ENCODE assay signal across 10 cellular contexts in the genomic region with DNA sequence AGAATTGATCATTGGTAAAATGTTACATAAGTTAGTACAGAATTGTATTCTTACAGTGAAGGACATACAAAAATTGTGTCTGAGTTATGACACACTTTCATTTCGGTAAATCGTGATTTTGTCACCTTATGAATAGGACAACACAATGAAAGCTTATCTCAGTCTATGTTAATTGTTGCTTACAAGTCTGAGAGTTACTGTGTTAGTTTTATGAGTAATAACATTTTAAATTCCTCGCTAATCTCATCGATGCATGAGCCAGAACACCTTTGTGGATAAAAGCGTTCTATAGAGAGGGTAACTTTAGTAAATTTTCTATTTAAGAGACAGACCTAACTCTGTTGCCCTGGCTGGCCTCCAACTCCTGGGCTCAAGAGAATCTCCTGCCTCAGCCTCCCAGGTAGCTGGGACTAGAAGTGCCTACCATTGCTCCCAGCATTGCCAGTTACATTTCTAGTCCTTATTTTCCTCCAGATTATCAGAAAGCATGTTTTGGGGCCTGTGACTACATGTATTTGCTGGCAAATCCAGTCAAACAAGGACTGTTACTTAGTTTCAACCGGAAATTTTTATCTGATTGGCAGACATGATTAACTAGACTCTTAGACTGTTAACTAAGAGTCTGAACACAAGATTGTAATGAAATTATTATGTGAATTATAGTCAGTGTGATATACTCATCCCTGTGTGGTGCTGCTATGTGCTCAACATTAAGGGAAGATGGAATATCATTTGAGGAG. TPM values are rescaled to one million over a fixed set of nuclear protein-coding genes. Genes with fewer than 3 reads are reported as not detected.
DNase-seq lines count a peak whose midpoint lies in the region; TF ChIP-seq lines count a peak whose summit lies in the region.
"Had no signal": no experiment of that assay in that cellular context is flagged by ENCODE, and none has a peak within 500 bp of the region (broad histone marks: within the 10 kb centered on the region; RNA-seq: fewer than 3 reads in every experiment).

No MANE protein-coding gene starts in this region.

- TF ChIP-seq CTCF in LNCaP clone FGC (IDR thresholded peaks at IDR 0.05; ENCODE audit: control insufficient read depth, extremely low read depth, insufficient read depth) (no peak), brain (conservative IDR thresholded peaks at IDR 0.05) (no peak), neural cell (IDR thresholded peaks at IDR 0.05; ENCODE audit: poor library complexity, severe bottlenecking) (no peak), ascending aorta (IDR thresholded peaks at IDR 0.05) (no peak)

- H4K20me1 ChIP-seq in neural cell (ENCODE audit: insufficient read depth) = no peaks in the 10 kb centered on the region

- no peak for TF ChIP-seq EP300 in neural cell (conservative IDR thresholded peaks at IDR 0.05; ENCODE audit: poor library complexity, severe bottlenecking)

- H3K27me3 Mint-ChIP-seq in CD8-positive, alpha-beta memory T cell = peaks cover 0 to 6% of the 10 kb centered on the region in 2 donors
- peaks cover 16% of the 10 kb centered on the region for H3K27me3 Mint-ChIP-seq in brain

- H3K9me2 ChIP-seq in neural cell (ENCODE audit: insufficient read depth, low read length) = no peaks in the 10 kb centered on the region

- POLR2A ChIA-PET in CD8-positive, alpha-beta memory T cell (lab: Charles Lee) = no interaction called here

- H3K27ac ChIP-seq in CD8-positive, alpha-beta memory T cell (ENCODE audit: low read depth, low read length) = no peak overlapping the region
- H3K27ac ChIP-seq in neural cell (ENCODE audit: low read length) = no peak overlapping the region
- peak overlapping the region in 1 of 2 donors; percentile 24 for H3K27ac ChIP-seq in ascending aorta

- peaks cover 4% of the 10 kb centered on the region for H3F3A ChIP-seq in neural cell (ENCODE audit: insufficient read depth, low read length, poor library complexity, severe bottlenecking)

- peak overlapping the region; percentile 91 for H3K4me2 ChIP-seq in neural cell (ENCODE audit: low read length)

- no peak overlapping the region for H3K9ac ChIP-seq in neural cell (ENCODE audit: low read length)

- intact Hi-C loops in posterior cingulate gyrus (cut with DNase I) = loop anchor here (5.0 to 10.0 kb wide), 2 partner anchors 496 to 1044 kb away; partner anchors contain the start of gene SUCO
- intact Hi-C loops in ascending aorta (cut with DNase I) = loop anchor here (5.0 kb wide), 1 partner anchor 294 kb away; the partner anchor contains the start of gene METTL13

- peaks cover 3% of the 10 kb centered on the region for H3K36me3 ChIP-seq in CD8-positive, alpha-beta memory T cell (ENCODE audit: insufficient read depth, low read length)
- H3K36me3 ChIP-seq in neural cell (ENCODE audit: insufficient read depth, low read length) (no peaks in the 10 kb centered on the region), ascending aorta (no peaks in the 10 kb centered on the region)

- peaks cover 0 to 48% (median 16%) of the 10 kb centered on the region in 3 donors for H3K36me3 Mint-ChIP-seq in CD8-positive, alpha-beta memory T cell
- H3K36me3 Mint-ChIP-seq in brain = peaks cover 30% of the 10 kb centered on the region

- no peaks in the 10 kb centered on the region for H3K9me3 ChIP-seq in CD8-positive, alpha-beta memory T cell (ENCODE audit: low read length)
- H3K9me3 ChIP-seq in neural cell (ENCODE audit: low read length) (no peaks in the 10 kb centered on the region), ascending aorta (no peaks in the 10 kb centered on the region)

- H3K27ac Mint-ChIP-seq in CD8-positive, alpha-beta memory T cell = peak overlapping the region; percentile 81 to 100 (median 96)
- peak overlapping the region in 3 of 5 experiments; percentile 33 to 99 (median 97) for H3K27ac Mint-ChIP-seq in brain

- TF ChIP-seq RAD21 in neural cell (conservative IDR thresholded peaks at IDR 0.05) = no peak

- peaks cover 0 to 3% (median 0%) of the 10 kb centered on the region in 5 donors for H3K9me3 Mint-ChIP-seq in CD8-positive, alpha-beta memory T cell
- peaks cover 0 to 4% (median 0%) of the 10 kb centered on the region in 5 experiments for H3K9me3 Mint-ChIP-seq in brain

- CTCF ChIA-PET in CD8-positive, alpha-beta memory T cell (lab: Charles Lee) = no interaction called here

- H3K4me3 Mint-ChIP-seq in CD8-positive, alpha-beta memory T cell = peak overlapping the region; percentile 65 to 98 (median 91)
- peak overlapping the region; percentile 92 to 98 (median 97) for H3K4me3 Mint-ChIP-seq in brain

- peaks cover 66 to 81% (median 77%) of the 10 kb centered on the region in 3 donors for H3K4me1 Mint-ChIP-seq in CD8-positive, alpha-beta memory T cell
- H3K4me1 Mint-ChIP-seq in brain = peaks cover 78% of the 10 kb centered on the region

- no peak for DNase-seq in CD8-positive, alpha-beta memory T cell
- peak; percentile 48 for DNase-seq in LNCaP clone FGC (ENCODE audit: low read depth)
- no peak for DNase-seq in posterior cingulate gyrus
- DNase-seq in 8988T = no peak
- DNase-seq in NOMO-1 treated with dmso at 0.1 percent for 144 hours (lab: John Stamatoyannopoulos, UW; ENCODE audit: unreplicated experiment) = no peak
- DNase-seq in ascending aorta (ENCODE audit: low spot score in 2 of 2) = no peak
- DNase-seq: DMS79, NCI-H446 had no signal

- no peaks in the 10 kb centered on the region for H3K27me3 ChIP-seq in CD8-positive, alpha-beta memory T cell (ENCODE audit: insufficient read depth, low read length, poor library complexity, severe bottlenecking)
- no peaks in the 10 kb centered on the region for H3K27me3 ChIP-seq in neural cell (ENCODE audit: insufficient read depth, low read depth, low read length)
- H3K27me3 ChIP-seq in ascending aorta = no peaks in the 10 kb centered on the region

- no peak overlapping the region for H2AFZ ChIP-seq in neural cell (ENCODE audit: low read depth, low read length)

- peaks cover 78% of the 10 kb centered on the region for H3K79me2 ChIP-seq in neural cell (replicated peaks; ENCODE audit: insufficient read depth, low read length)

- H3K4me3 ChIP-seq in CD8-positive, alpha-beta memory T cell (ENCODE audit: low read length) = no peak overlapping the region
- H3K4me3 ChIP-seq in LNCaP clone FGC (ENCODE audit: low read depth, low read length) (0 out of 2 replicates have a peak overlapping the region, but pooled peaks have one; percentile 14), neural cell (ENCODE audit: low read length) (peak overlapping the region; percentile 97), ascending aorta (peak overlapping the region in 1 of 2 donors; percentile 75)

- peaks cover 70% of the 10 kb centered on the region for H3K4me1 ChIP-seq in CD8-positive, alpha-beta memory T cell (ENCODE audit: insufficient read depth, low read length)
- H3K4me1 ChIP-seq in ascending aorta = peaks cover 3 to 27% of the 10 kb centered on the region in 2 donors

TF ChIP-seq in neural cell, 6 proteins besides CTCF, POLR2A, EP300 and RAD21:
- TF ChIP-seq REST (IDR thresholded peaks at IDR 0.05; ENCODE audit: borderline replicate concordance) = no peak
- no peak for TF ChIP-seq POLR2AphosphoS5 (IDR thresholded peaks at IDR 0.05)
- no peak for TF ChIP-seq SMC3 (conservative IDR thresholded peaks at IDR 0.05; ENCODE audit: poor library complexity)
- TF ChIP-seq MXI1 (conservative IDR thresholded peaks at IDR 0.05; ENCODE audit: poor library complexity, severe bottlenecking) = no peak
- TF ChIP-seq EZH2 (IDR thresholded peaks at IDR 0.05; ENCODE audit: borderline replicate concordance, insufficient read depth, low read length, poor library complexity, severe bottlenecking) = no peak

RNA-seq across cellular contexts. Expression of gene PRRC2C, which starts 3.0 kb away (rescaled TPM):
- 100 to 1,000 TPM; 262 to 275 TPM for total RNA-seq in CD8-positive, alpha-beta memory T cell
- polyA plus RNA-seq in CD8-positive, alpha-beta memory T cell = 106 TPM
- 42.0 TPM for polyA plus RNA-seq in brain (ENCODE audit: insufficient read depth, low read depth, low replicate concordance)
- 42.4 and 47.6 TPM in 2 replicates for polyA plus RNA-seq in neural cell
- polyA minus RNA-seq in neural cell = 75.7 and 110 TPM in 2 replicates
- total RNA-seq in ascending aorta = 46.3 TPM
